10 cellular contexts compared by ENCODE assay signal in genomic region chr14:64841121-64841611, GRCh38. TPM values are rescaled to one million over a fixed set of nuclear protein-coding genes. Genes with fewer than 3 reads are reported as not detected.
A peak's percentile ranks its signal among the peaks of the same experiment; 100 is the strongest.
DNase-seq lines count a peak whose midpoint lies in the region; ATAC-seq and TF ChIP-seq lines count a peak whose summit lies in the region.
"Had no signal": no experiment of that assay in that cellular context is flagged by ENCODE, and none has a peak within 500 bp of the region (broad histone marks: within the 10 kb centered on the region; RNA-seq: fewer than 3 reads in every experiment).

No MANE protein-coding gene starts in this region.

- H3K4ac ChIP-seq in mesenchymal stem cell (ENCODE audit: low read depth in 1 of 2, low read length in 2 of 2): no peak overlapping the region

- no peak overlapping the region for H3K14ac ChIP-seq in mesenchymal stem cell (ENCODE audit: low read length in 2 of 2)

- H3K4me1 ChIP-seq in endodermal cell (ENCODE audit: control insufficient read depth, insufficient read depth, low read length): peaks cover 8% of the 10 kb centered on the region
- peaks cover 8% of the 10 kb centered on the region for H3K4me1 ChIP-seq in mesenchymal stem cell (ENCODE audit: control insufficient read depth, insufficient read depth, low read depth, low read length)

- H3K27ac Mint-ChIP-seq in endodermal cell: no peak overlapping the region
- H3K27ac Mint-ChIP-seq: activated CD4-positive, alpha-beta T cell treated with anti-CD3 and anti-CD28 coated beads for 36 hours had no signal

- no peaks in the 10 kb centered on the region for H3K9me3 Mint-ChIP-seq in endodermal cell

- no peaks in the 10 kb centered on the region for H3K36me3 ChIP-seq in MG63
- no peaks in the 10 kb centered on the region for H3K36me3 ChIP-seq in endodermal cell (ENCODE audit: control insufficient read depth, insufficient read depth, low read length)
- no peaks in the 10 kb centered on the region for H3K36me3 ChIP-seq in mesenchymal stem cell (ENCODE audit: control insufficient read depth in 1 of 2, insufficient read depth in 2 of 2, low read depth in 1 of 2, low read length in 2 of 2)

- H4K91ac ChIP-seq in mesenchymal stem cell (ENCODE audit: low read length): no peak overlapping the region

- no peak overlapping the region for H3K23ac ChIP-seq in mesenchymal stem cell (ENCODE audit: low read length in 2 of 2)

- no peak overlapping the region for H3K4me3 Mint-ChIP-seq in endodermal cell
- H3K4me3 Mint-ChIP-seq: activated CD4-positive, alpha-beta T cell treated with anti-CD3 and anti-CD28 coated beads for 36 hours had no signal

- peaks cover 18% of the 10 kb centered on the region for H3K4me1 Mint-ChIP-seq in endodermal cell
- H3K4me1 Mint-ChIP-seq: activated CD4-positive, alpha-beta T cell treated with anti-CD3 and anti-CD28 coated beads for 36 hours had no signal

- H3K27me3 Mint-ChIP-seq in endodermal cell (ENCODE audit: insufficient read depth): peaks cover 5% of the 10 kb centered on the region

- peaks cover 23% of the 10 kb centered on the region for H3K27me3 ChIP-seq in MG63
- H3K27me3 ChIP-seq in endodermal cell (ENCODE audit: control insufficient read depth, insufficient read depth, low read length, poor library complexity, severe bottlenecking): no peaks in the 10 kb centered on the region
- peaks cover 36 to 87% of the 10 kb centered on the region in 2 experiments for H3K27me3 ChIP-seq in mesenchymal stem cell (ENCODE audit: control insufficient read depth in 1 of 2, insufficient read depth in 1 of 2, low read length in 2 of 2)

- H3K9me3 ChIP-seq in MG63: no peaks in the 10 kb centered on the region
- no peaks in the 10 kb centered on the region for H3K9me3 ChIP-seq in endodermal cell (ENCODE audit: control insufficient read depth, low read length)
- H3K9me3 ChIP-seq in mesenchymal stem cell (ENCODE audit: control insufficient read depth, low read length): no peaks in the 10 kb centered on the region

- no peak overlapping the region for H2AFZ ChIP-seq in mesenchymal stem cell (ENCODE audit: low read depth, low read length)

- H3K4me3 ChIP-seq in MG63 (no peak overlapping the region), endodermal cell (ENCODE audit: low read length) (no peak overlapping the region), mesenchymal stem cell (ENCODE audit: insufficient read depth in 1 of 2, low read depth in 1 of 2, low read length in 2 of 2) (no peak overlapping the region)

- H2AK5ac ChIP-seq in mesenchymal stem cell (ENCODE audit: low read length, severe bottlenecking): no peak overlapping the region

- H3K27ac ChIP-seq in endodermal cell (ENCODE audit: low read depth, low read length): no peak overlapping the region
- no peak overlapping the region for H3K27ac ChIP-seq in mesenchymal stem cell (ENCODE audit: low read length, poor library complexity, severe bottlenecking)
- no peak overlapping the region for H3K27ac ChIP-seq in caudate nucleus (ENCODE audit: low read depth, low read length)

- H3K36me3 Mint-ChIP-seq in endodermal cell (ENCODE audit: low read depth): no peaks in the 10 kb centered on the region

- ATAC-seq in GM18868 (IDR thresholded peaks at IDR 0.05; ENCODE audit: unreplicated experiment): no peak
- no peak for ATAC-seq in GM19395 (IDR thresholded peaks at IDR 0.05; ENCODE audit: unreplicated experiment)
- ATAC-seq: activated CD4-positive, alpha-beta T cell treated with anti-CD3 and anti-CD28 coated beads for 36 hours had no signal

- H2BK15ac ChIP-seq in mesenchymal stem cell (ENCODE audit: low read depth, poor library complexity, severe bottlenecking): no peak overlapping the region

- no peak overlapping the region for H3K4me2 ChIP-seq in mesenchymal stem cell (ENCODE audit: low read length, poor library complexity, severe bottlenecking)

- no peak overlapping the region for H4K8ac ChIP-seq in mesenchymal stem cell (ENCODE audit: low read length)

- H2BK12ac ChIP-seq in mesenchymal stem cell (ENCODE audit: low read length in 2 of 2): no peak overlapping the region

- DNase-seq in AG20443 (ENCODE audit: low spot score): peak; percentile 72
- DNase-seq in MG63: peak; percentile 63
- DNase-seq in endodermal cell: peak; percentile 90
- DNase-seq in mesenchymal stem cell: peak; percentile 45
- no peak for DNase-seq in caudate nucleus (lab: John Stamatoyannopoulos, UW)
- DNase-seq in cerebellum (ENCODE audit: low spot score): no peak
- DNase-seq: activated CD4-positive, alpha-beta T cell treated with anti-CD3 and anti-CD28 coated beads for 36 hours; NCI-H1092 treated with DMSO at 0.1 percent for 48 hours had no signal

- 58 to 71% methylated on average over 2 to 5 of the region's 5 CpGs for WGBS in endodermal cell (ENCODE audit: insufficient coverage in 1 of 2, insufficient read length in 1 of 2), 2 experiments
- 70% methylated on average over 4 of the region's 5 CpGs for WGBS in mesenchymal stem cell

- H2BK5ac ChIP-seq in mesenchymal stem cell (ENCODE audit: low read depth, low read length, poor library complexity, severe bottlenecking): no peak overlapping the region

- no peaks in the 10 kb centered on the region for H3K79me1 ChIP-seq in mesenchymal stem cell (replicated peaks; ENCODE audit: low read length, poor library complexity, severe bottlenecking)

- H3K9ac ChIP-seq in endodermal cell (ENCODE audit: extremely low read depth, low read length, poor library complexity, severe bottlenecking) (no peak overlapping the region), mesenchymal stem cell (ENCODE audit: low read length) (no peak overlapping the region)

- H2BK120ac ChIP-seq in mesenchymal stem cell (ENCODE audit: low read depth, low read length): no peak overlapping the region

- H3K18ac ChIP-seq in mesenchymal stem cell (ENCODE audit: low read depth in 1 of 2, low read length in 2 of 2): no peak overlapping the region

- TF ChIP-seq CTCF in endodermal cell (conservative IDR thresholded peaks at IDR 0.05): peak; percentile 84

RNA-seq across cellular contexts. Expression of gene SPTB, which starts 38.5 kb away (rescaled TPM):
- 0.13 TPM in 1 of 2 replicates, not detected in the other for total RNA-seq in MG63 (2014; rRNA removed; shearing (Covaris generic); ENCODE audit: low replicate concordance)
- total RNA-seq in endodermal cell (1 to 10 TPM in 1 of 2 donors, under 1 TPM in 1; 0.77 to 1.4 TPM), cerebellum (15.4 TPM)
- polyA plus RNA-seq in endodermal cell (2013, experiment 1 of 2): 0.36 TPM
- 0.41 TPM for polyA plus RNA-seq in endodermal cell (2013, experiment 2 of 2)
- polyA plus RNA-seq in mesenchymal stem cell (2013, experiment 1 of 2): 0.03 TPM
- polyA plus RNA-seq in mesenchymal stem cell (2013, experiment 2 of 2): 0.08 TPM

Comparison
In these comparisons a context has a peak if more than half of its experiments do, and no peak if none do; other contexts are left out.
1. DNase-seq: peak in AG20443 (single experiment), MG63 (single experiment), endodermal cell (single experiment) and mesenchymal stem cell (single experiment); none in caudate nucleus (0 of 61) and cerebellum (single experiment).